1 cellular context compared by ENCODE assay signal in genomic region chr10:67884842-67885680, GRCh38.
TF ChIP-seq lines count a peak whose summit lies in the region.

No MANE protein-coding gene starts in this region.

TF ChIP-seq in IMR-90, 13 proteins besides CTCF, POLR2A, EP300 and RAD21 (continued from another document):
- TF ChIP-seq RFX5 (IDR thresholded peaks at IDR 0.05; ENCODE audit: low read depth, low read length) (no peak), RCOR1 (IDR thresholded peaks at IDR 0.05; ENCODE audit: insufficient replicate concordance, low read length) (no peak), MAZ (IDR thresholded peaks at IDR 0.05; ENCODE audit: borderline replicate concordance, low read depth, low read length) (no peak), FOS (IDR thresholded peaks at IDR 0.05; ENCODE audit: low read depth, low read length) (no peak), MXI1 (IDR thresholded peaks at IDR 0.05; ENCODE audit: borderline replicate concordance, low read depth, low read length) (no peak; the same call in 1 of the 2 replicates), USF2 (IDR thresholded peaks at IDR 0.05; ENCODE audit: low read depth, low read length) (no peak), NFE2L2 (IDR thresholded peaks at IDR 0.05; ENCODE audit: low read depth, low read length) (no peak)
